In genomic region chr7:134297489-134297888, GRCh38 we compare ENCODE assay signal across 29 cellular contexts.
"Had no signal": no experiment of that assay in that cellular context is flagged by ENCODE, and none has a peak within 500 bp of the region (broad histone marks: within the 10 kb centered on the region; RNA-seq: fewer than 3 reads in every experiment).

No MANE protein-coding gene starts in this region.

- H3K27me3 ChIP-seq: neural progenitor cell, neutrophil, right atrium auricular region, right lobe of liver, stomach, testis, thyroid gland, transverse colon, upper lobe of left lung, vagina had no signal

- H2AFZ ChIP-seq: neural progenitor cell, parathyroid adenoma had no signal

- H3K9ac ChIP-seq: neural progenitor cell, parathyroid adenoma had no signal

- H3K27ac ChIP-seq: left ventricle myocardium inferior, neural progenitor cell, neutrophil, parathyroid adenoma, psoas muscle, right atrium auricular region, right lobe of liver, stomach, testis, thyroid gland, upper lobe of left lung, vagina had no signal

- ATAC-seq: natural killer cell; psoas muscle; right lobe of liver; stimulated activated naive B cell treated with anti-CD40 and anti-IgM and Interleukin-4, amounts not matched to agents 10 μg/mL and 1 μg/mL and 100 μg/mL, for 72 hours; stimulated activated naive CD8-positive, alpha-beta T cell treated with anti-CD3 and anti-CD28 coated beads, Interleukin-15, Interleukin-2, amounts not matched to agents 100 U/mL and 50 U/mL, for 24 hours had no signal

- H3K4me1 ChIP-seq: left ventricle myocardium inferior, neural progenitor cell, parathyroid adenoma, psoas muscle, right atrium auricular region, testis, thyroid gland, upper lobe of left lung, vagina had no signal

- H3K4me3 ChIP-seq: left ventricle myocardium inferior, lung, neural progenitor cell, psoas muscle, right atrium auricular region, right lobe of liver, smooth muscle cell, stomach, testis, thyroid gland, transverse colon, upper lobe of left lung, vagina had no signal

- H3K4me2 ChIP-seq: neural progenitor cell, smooth muscle cell had no signal

- DNase-seq: hypothalamus; immature natural killer cell; left ventricle myocardium inferior; mesendoderm; naive B cell; natural killer cell; nephron progenitor cell; occipital lobe; psoas muscle; right lobe of liver; stimulated activated CD4-positive, alpha-beta T cell treated with anti-CD3 and anti-CD28 coated beads, Interleukin-12 subunit alpha, Interleukin-12 subunit beta, amount 100 ng/mL, for 4 hours; stimulated activated CD4-positive, alpha-beta T cell treated with anti-CD3 and anti-CD28 coated beads, Interleukin-15, amount 100 ng/mL, for 24 hours; stimulated activated CD4-positive, alpha-beta T cell treated with anti-CD3 and anti-CD28 coated beads, Interleukin-2, amount 100 ng/mL, for 24 hours; stimulated activated CD4-positive, alpha-beta T cell treated with anti-CD3 and anti-CD28 coated beads, Interleukin-4, amount 100 ng/mL, for 1 hour; stimulated activated naive B cell treated with anti-CD40 and anti-IgM and Interleukin-4, amounts not matched to agents 10 μg/mL and 1 μg/mL and 100 μg/mL, for 72 hours; stimulated activated naive CD8-positive, alpha-beta T cell treated with anti-CD3 and anti-CD28 coated beads, Interleukin-15, Interleukin-2, amounts not matched to agents 100 U/mL and 50 U/mL, for 24 hours; stomach; testis; thyroid gland; transverse colon; upper lobe of left lung had no signal

- H3K79me2 ChIP-seq: parathyroid adenoma had no signal

- H3K9me3 ChIP-seq: left ventricle myocardium inferior, neutrophil, psoas muscle, right atrium auricular region, right lobe of liver, stomach, testis, thyroid gland, transverse colon, upper lobe of left lung, vagina had no signal

- FAIRE-seq: islet of Langerhans had no signal
